Comparison of ENCODE assay signal across 25 cellular contexts in genomic region chr5:75545131-75545530, GRCh38.
"Had no signal": no experiment of that assay in that cellular context is flagged by ENCODE, and none has a peak within 500 bp of the region (broad histone marks: within the 10 kb centered on the region; RNA-seq: fewer than 3 reads in every experiment).

No MANE protein-coding gene starts in this region.

- H3K27ac ChIP-seq: heart left ventricle, left ventricle myocardium inferior, parathyroid adenoma, right atrium auricular region, right lobe of liver, skin epidermis, stomach, testis, thyroid gland, transverse colon, upper lobe of left lung had no signal

- H3K4me1 ChIP-seq: parathyroid adenoma, right atrium auricular region, right lobe of liver, stomach, testis, transverse colon, upper lobe of left lung had no signal

- ATAC-seq: heart left ventricle; mucosa of descending colon; naive thymus-derived CD8-positive, alpha-beta T cell; right lobe of liver; stimulated activated naive B cell treated with anti-CD40 and anti-IgM and Interleukin-4, amounts not matched to agents 10 μg/mL and 1 μg/mL and 100 μg/mL, for 72 hours; stimulated activated naive CD8-positive, alpha-beta T cell treated with anti-CD3 and anti-CD28 coated beads, Interleukin-15, Interleukin-2, amounts not matched to agents 100 U/mL and 50 U/mL, for 24 hours had no signal

- H3K9me3 ChIP-seq: heart left ventricle, left ventricle myocardium inferior, mucosa of descending colon, right atrium auricular region, right lobe of liver, stomach, testis, thyroid gland, transverse colon, upper lobe of left lung had no signal

- H3K4me3 ChIP-seq: heart left ventricle, left ventricle myocardium inferior, lung, mucosa of descending colon, right atrium auricular region, right lobe of liver, skin epidermis, stomach, testis, thyroid gland, transverse colon, upper lobe of left lung had no signal

- DNase-seq: heart left ventricle; hypothalamus; immature natural killer cell; kidney; left ventricle myocardium inferior; mesendoderm; mucosa of descending colon; naive thymus-derived CD8-positive, alpha-beta T cell; nucleus accumbens; right lobe of liver; stimulated activated CD4-positive, alpha-beta T cell treated with anti-CD3 and anti-CD28 coated beads, Interleukin-12 subunit alpha, Interleukin-12 subunit beta, amount 100 ng/mL, for 4 hours; stimulated activated CD4-positive, alpha-beta T cell treated with anti-CD3 and anti-CD28 coated beads, Interleukin-15, amount 100 ng/mL, for 24 hours; stimulated activated CD4-positive, alpha-beta T cell treated with anti-CD3 and anti-CD28 coated beads, Interleukin-2, amount 100 ng/mL, for 24 hours; stimulated activated CD4-positive, alpha-beta T cell treated with anti-CD3 and anti-CD28 coated beads, Interleukin-4, amount 100 ng/mL, for 1 hour; stimulated activated naive B cell treated with anti-CD40 and anti-IgM and Interleukin-4, amounts not matched to agents 10 μg/mL and 1 μg/mL and 100 μg/mL, for 72 hours; stimulated activated naive CD8-positive, alpha-beta T cell treated with anti-CD3 and anti-CD28 coated beads, Interleukin-15, Interleukin-2, amounts not matched to agents 100 U/mL and 50 U/mL, for 24 hours; stomach; testis; thyroid gland; transverse colon; upper lobe of left lung had no signal

- H3K27me3 ChIP-seq: heart left ventricle, right atrium auricular region, right lobe of liver, stomach, testis, thyroid gland, transverse colon, upper lobe of left lung had no signal

- H3K36me3 ChIP-seq: left ventricle myocardium inferior, right atrium auricular region, right lobe of liver, thyroid gland, transverse colon had no signal
